Comparison of ENCODE assay signal across 27 cellular contexts in the genomic region with DNA sequence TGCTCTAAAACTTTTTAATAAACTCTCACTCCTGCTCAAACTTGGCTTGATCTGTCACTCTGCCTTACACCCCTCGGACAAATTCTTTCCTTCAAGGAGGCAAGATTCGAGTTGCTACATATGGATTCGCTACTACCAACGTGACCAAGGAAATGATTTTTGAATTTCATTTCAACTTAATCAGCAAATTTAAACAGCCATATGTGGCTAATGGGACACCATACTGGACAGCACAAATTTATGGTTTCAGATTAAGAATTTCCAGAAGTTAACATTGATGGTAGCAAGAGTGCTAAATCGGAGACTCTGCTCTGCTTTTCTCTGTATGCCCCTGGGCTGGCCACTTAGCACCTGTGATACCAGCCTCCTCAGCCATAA.
"Had no signal": no experiment of that assay in that cellular context is flagged by ENCODE, and none has a peak within 500 bp of the region (broad histone marks: within the 10 kb centered on the region; RNA-seq: fewer than 3 reads in every experiment).

No MANE protein-coding gene starts in this region.

- H3K4me1 ChIP-seq: stomach, suprapubic skin, testis, thyroid gland, tibial artery, tibial nerve, transverse colon, upper lobe of left lung, upper lobe of right lung, uterus, vagina had no signal

- H3K27ac ChIP-seq: stomach, suprapubic skin, testis, thoracic aorta, thyroid gland, tibial artery, tibial nerve, transverse colon, upper lobe of left lung, upper lobe of right lung, uterus, vagina had no signal

- H3K36me3 ChIP-seq: stomach, suprapubic skin, thoracic aorta, thyroid gland, tibial artery, tibial nerve, transverse colon, upper lobe of left lung, upper lobe of right lung, uterus, vagina had no signal

- H3K9me3 ChIP-seq: testis, thoracic aorta, thyroid gland, tibial artery, transverse colon, upper lobe of left lung, upper lobe of right lung, uterus, vagina had no signal

- H3K27me3 ChIP-seq: stomach, testis, thyroid gland, tibial artery, tibial nerve, transverse colon, upper lobe of left lung, upper lobe of right lung, uterus, vagina had no signal

- ATAC-seq: stimulated activated effector memory CD8-positive, alpha-beta T cell treated with anti-CD3 and anti-CD28 coated beads, Interleukin-12 subunit alpha, Interleukin-12 subunit beta, amount 100 ng/mL, for 72 hours; stimulated activated memory B cell treated with anti-CD40 and anti-IgM and Interleukin-4, amounts not matched to agents 10 μg/mL and 1 μg/mL and 100 μg/mL, for 72 hours; stimulated activated naive B cell treated with anti-CD40 and anti-IgM and Interleukin-4, amounts not matched to agents 10 μg/mL and 1 μg/mL and 100 μg/mL, for 72 hours; stimulated activated naive CD8-positive, alpha-beta T cell treated with anti-CD3 and anti-CD28 coated beads, Interleukin-15, amount 100 ng/mL, for 72 hours; stimulated activated naive CD8-positive, alpha-beta T cell treated with anti-CD3 and anti-CD28 coated beads, Interleukin-15, Interleukin-2, amounts not matched to agents 100 U/mL and 50 U/mL, for 24 hours; upper lobe of right lung had no signal

- DNase-seq: stimulated activated CD4-positive, alpha-beta T cell treated with anti-CD3 and anti-CD28 coated beads, Interleukin-2, amount 100 ng/mL, for 48 hours; stimulated activated CD4-positive, alpha-beta T cell treated with anti-CD3 and anti-CD28 coated beads, Interleukin-4, amount 100 ng/mL, for 1 hour; stimulated activated CD4-positive, alpha-beta T cell treated with anti-CD3 and anti-CD28 coated beads, Interleukin-4, amount 100 ng/mL, for 24 hours; stimulated activated CD4-positive, alpha-beta T cell treated with anti-CD3 and anti-CD28 coated beads, Interleukin-4, amount 100 ng/mL, for 4 hours; stimulated activated CD8-positive, alpha-beta memory T cell treated with anti-CD3 and anti-CD28 coated beads, Interleukin-4, amount 100 ng/mL, for 48 hours; stimulated activated naive B cell treated with anti-CD40 and anti-IgM and Interleukin-4, amounts not matched to agents 10 μg/mL and 1 μg/mL and 100 μg/mL, for 72 hours; stimulated activated naive CD4-positive, alpha-beta T cell; stimulated activated naive CD4-positive, alpha-beta T cell treated with Interleukin-2 at 50 U/mL for 16 hours; stimulated activated naive CD8-positive, alpha-beta T cell treated with anti-CD3 and anti-CD28 coated beads, Interleukin-15, amount 100 ng/mL, for 72 hours; stimulated activated naive CD8-positive, alpha-beta T cell treated with anti-CD3 and anti-CD28 coated beads, Interleukin-15, Interleukin-2, amounts not matched to agents 100 U/mL and 50 U/mL, for 24 hours; stomach; substantia nigra; testis; thyroid gland; tibial artery; transverse colon; trophoblast cell; upper lobe of right lung; uterus had no signal

- H3K4me3 ChIP-seq: stomach, suprapubic skin, testis, thoracic aorta, thyroid gland, tibial artery, tibial nerve, transverse colon, upper lobe of left lung, upper lobe of right lung, uterus, vagina had no signal

- FAIRE-seq: urothelium cell line had no signal
